Comparison of ENCODE assay signal across 8 cellular contexts in genomic region chr2:8090748-8091700, GRCh38.
A peak's percentile ranks its signal among the peaks of the same experiment; 100 is the strongest.
DNase-seq lines count a peak whose midpoint lies in the region; ATAC-seq lines count a peak whose summit lies in the region.

No MANE protein-coding gene starts in this region.

- no peak overlapping the region for H3K4me3 Mint-ChIP-seq in activated T-cell treated with anti-CD3 and anti-CD28 coated beads, Interleukin-2, amount 50 U/mL, for 24 hours

- DNase-seq in AG08396 (ENCODE audit: low spot score) (peak; percentile 77), MV-4-11 (lab: John Stamatoyannopoulos, UW) (peak; percentile 100), left cardiac atrium (peak; percentile 79)
- DNase-seq in activated T-cell treated with anti-CD3 and anti-CD28 coated beads, Interleukin-2, amount 50 U/mL, for 24 hours: peak; percentile 67
- peak; percentile 47 to 85 (median 67) for DNase-seq in stimulated activated CD4-positive, alpha-beta T cell treated with anti-CD3 and anti-CD28 coated beads, TNF-alpha, amount 100 ng/mL, for 48 hours (ENCODE audit: low read depth in 3 of 3)

- no peaks in the 10 kb centered on the region for H3K4me1 Mint-ChIP-seq in activated T-cell treated with anti-CD3 and anti-CD28 coated beads, Interleukin-2, amount 50 U/mL, for 24 hours (ENCODE audit: low read depth)

- H3K36me3 Mint-ChIP-seq in activated T-cell treated with anti-CD3 and anti-CD28 coated beads, Interleukin-2, amount 50 U/mL, for 24 hours (ENCODE audit: low read depth): no peaks in the 10 kb centered on the region

- ATAC-seq in GM19463 (IDR thresholded peaks at IDR 0.05; ENCODE audit: unreplicated experiment): peak; percentile 97
- ATAC-seq in left cardiac atrium: peak; percentile 84 to 92
- ATAC-seq in GM18502 (IDR thresholded peaks at IDR 0.05; ENCODE audit: poor library complexity, unreplicated experiment): no peak
- ATAC-seq in GM18873 (IDR thresholded peaks at IDR 0.05; ENCODE audit: low FRiP score, unreplicated experiment): no peak

- H3K27me3 Mint-ChIP-seq in activated T-cell treated with anti-CD3 and anti-CD28 coated beads, Interleukin-2, amount 50 U/mL, for 24 hours: no peaks in the 10 kb centered on the region

- H3K9me3 Mint-ChIP-seq in activated T-cell treated with anti-CD3 and anti-CD28 coated beads, Interleukin-2, amount 50 U/mL, for 24 hours: no peaks in the 10 kb centered on the region

- intact Hi-C loops in left cardiac atrium (cut with DNase I): no loop called here

- no peak overlapping the region for H3K27ac Mint-ChIP-seq in activated T-cell treated with anti-CD3 and anti-CD28 coated beads, Interleukin-2, amount 50 U/mL, for 24 hours

Comparison
In these comparisons a context has a peak if more than half of its experiments do, and no peak if none do; other contexts are left out.
1. ATAC-seq: peak in GM19463 (single experiment) and left cardiac atrium (2 of 2); none in GM18502 (single experiment) and GM18873 (single experiment).
2. Peak in every context shown above with its lines, with median percentiles within 50 percentile points of each other: DNase-seq.